Comparison of ENCODE assay signal across 16 cellular contexts in genomic region chr19:45899919-45900589, GRCh38. TPM values are rescaled to one million over a fixed set of nuclear protein-coding genes. Genes with fewer than 3 reads are reported as not detected.
DNase-seq lines count a peak whose midpoint lies in the region; TF ChIP-seq lines count a peak whose summit lies in the region.
"Had no signal": no experiment of that assay in that cellular context is flagged by ENCODE, and none has a peak within 500 bp of the region (broad histone marks: within the 10 kb centered on the region; RNA-seq: fewer than 3 reads in every experiment).

No MANE protein-coding gene starts in this region.

- H3K27ac ChIP-seq in PC-9 (no peak overlapping the region), parathyroid adenoma (no peak overlapping the region)
- H3K27ac ChIP-seq: breast epithelium, KMS-11, SJSA1 had no signal

- H3K4me2 ChIP-seq in PC-9 (peak overlapping the region; percentile 99; the same call in 1 of the 2 replicates), parathyroid adenoma (ENCODE audit: low read length) (peak overlapping the region; percentile 90)
- H3K4me2 ChIP-seq: KMS-11 had no signal

- H3K36me3 ChIP-seq in PC-9 (ENCODE audit: low read depth) (peaks cover 16% of the 10 kb centered on the region; the same call in 1 of the 2 replicates), endocrine pancreas (ENCODE audit: control insufficient read depth, insufficient read depth, low read length) (no peaks in the 10 kb centered on the region), parathyroid adenoma (ENCODE audit: control insufficient read depth, insufficient read depth, low read length) (no peaks in the 10 kb centered on the region)
- H3K36me3 ChIP-seq: breast epithelium had no signal

- no peak for DNase-seq in activated naive CD8-positive, alpha-beta T cell treated with anti-CD3 and anti-CD28 coated beads for 36 hours
- no peak for DNase-seq in PC-9
- no peak for DNase-seq in EL
- DNase-seq in lower leg skin (ENCODE audit: low spot score in 2 of 2): no peak
- no peak for DNase-seq in NCI-H748 treated with DMSO at 0.1 percent for 48 hours (lab: John Stamatoyannopoulos, UW)
- DNase-seq: NCI-H1436, NCI-H446 had no signal

- no peaks in the 10 kb centered on the region for H3K9me3 Mint-ChIP-seq in activated naive CD8-positive, alpha-beta T cell (ENCODE audit: low read depth)
- no peaks in the 10 kb centered on the region for H3K9me3 Mint-ChIP-seq in activated naive CD8-positive, alpha-beta T cell treated with anti-CD3 and anti-CD28 coated beads for 36 hours
- H3K9me3 Mint-ChIP-seq: activated naive CD4-positive, alpha-beta T cell treated with anti-CD3 and anti-CD28 coated beads for 36 hours had no signal

- BruUV-seq in PC-9 (replicated peaks; lab: Mats Ljungman, UMichigan): no TSS peak

- peak overlapping the region; percentile 31 for H3K9ac ChIP-seq in endocrine pancreas (ENCODE audit: control insufficient read depth, insufficient read depth, low read length)
- no peak overlapping the region for H3K9ac ChIP-seq in parathyroid adenoma
- H3K9ac ChIP-seq: KMS-11 had no signal

- no peaks in the 10 kb centered on the region for H3K9me3 ChIP-seq in PC-9 (ENCODE audit: insufficient read depth, low read depth)
- H3K9me3 ChIP-seq in endocrine pancreas (ENCODE audit: control insufficient read depth, low read length): no peaks in the 10 kb centered on the region
- H3K9me3 ChIP-seq in parathyroid adenoma (ENCODE audit: control insufficient read depth, low read length): no peaks in the 10 kb centered on the region
- H3K9me3 ChIP-seq: breast epithelium, SJSA1 had no signal

- H3K4me3 ChIP-seq in PC-9 (no peak overlapping the region), endocrine pancreas (ENCODE audit: control insufficient read depth, insufficient read depth, low read length) (no peak overlapping the region), parathyroid adenoma (ENCODE audit: low read depth, low read length) (no peak overlapping the region), lower leg skin (ENCODE audit: low read depth, poor library complexity, severe bottlenecking) (no peak overlapping the region)
- H3K4me3 ChIP-seq: SJSA1 had no signal

- no peak overlapping the region for H3K27ac Mint-ChIP-seq in activated naive CD8-positive, alpha-beta T cell
- no peak overlapping the region for H3K27ac Mint-ChIP-seq in activated naive CD8-positive, alpha-beta T cell treated with anti-CD3 and anti-CD28 coated beads for 36 hours
- H3K27ac Mint-ChIP-seq: activated naive CD4-positive, alpha-beta T cell treated with anti-CD3 and anti-CD28 coated beads for 36 hours had no signal

- intact Hi-C loops in PC-9 (cut with micrococcal nuclease; ENCODE audit: unreplicated experiment): no loop called here
- intact Hi-C loops in lower leg skin (cut with DNase I; ENCODE audit: low total_unique reads): no loop called here

- peaks cover 29% of the 10 kb centered on the region for H3F3A ChIP-seq in PC-9 (ENCODE audit: insufficient read depth, low read depth)

- H3K79me2 ChIP-seq in PC-9 (ENCODE audit: low read depth) (peaks cover 17% of the 10 kb centered on the region), parathyroid adenoma (no peaks in the 10 kb centered on the region)

- CTCF ChIA-PET in PC-9 (lab: Charles Lee): interaction anchor here (0.5 kb wide), 1 partner anchor 258 kb away, joined by 9 read pairs; no protein-coding TSS in a partner anchor

- H3K4me1 Mint-ChIP-seq in activated naive CD8-positive, alpha-beta T cell (ENCODE audit: low read depth): peaks cover 18% of the 10 kb centered on the region
- peaks cover 11% of the 10 kb centered on the region for H3K4me1 Mint-ChIP-seq in activated naive CD8-positive, alpha-beta T cell treated with anti-CD3 and anti-CD28 coated beads for 36 hours

- TF ChIP-seq CTCF in PC-9 (conservative IDR thresholded peaks at IDR 0.05) (no peak), parathyroid adenoma (IDR thresholded peaks at IDR 0.05) (no peak), lower leg skin (IDR thresholded peaks at IDR 0.05) (no peak)

- no peak for TF ChIP-seq POLR2A in lower leg skin (IDR thresholded peaks at IDR 0.05)

- POLR2A ChIA-PET in PC-9 (lab: Charles Lee; ENCODE audit: unreplicated experiment): interaction anchor here (0.7 kb wide), 1 partner anchor 14 kb away, joined by 3 read pairs; no protein-coding TSS in a partner anchor

- peaks cover 17% of the 10 kb centered on the region for H3K4me1 ChIP-seq in PC-9 (replicated peaks; ENCODE audit: insufficient read depth)
- no peaks in the 10 kb centered on the region for H3K4me1 ChIP-seq in endocrine pancreas (ENCODE audit: control insufficient read depth, insufficient read depth, low read length)
- peaks cover 6% of the 10 kb centered on the region for H3K4me1 ChIP-seq in parathyroid adenoma
- H3K4me1 ChIP-seq: breast epithelium had no signal

- 92 to 94% methylated on average over 4 of the region's 4 CpGs for WGBS in lower leg skin, 2 donors

- H3K36me3 Mint-ChIP-seq in activated naive CD8-positive, alpha-beta T cell: peaks cover 8% of the 10 kb centered on the region
- H3K36me3 Mint-ChIP-seq in activated naive CD8-positive, alpha-beta T cell treated with anti-CD3 and anti-CD28 coated beads for 36 hours: peaks cover 6% of the 10 kb centered on the region

- H4K20me1 ChIP-seq in PC-9 (ENCODE audit: insufficient read depth): no peaks in the 10 kb centered on the region

- H3K4me3 Mint-ChIP-seq in activated naive CD8-positive, alpha-beta T cell: peak overlapping the region; percentile 59
- no peak overlapping the region for H3K4me3 Mint-ChIP-seq in activated naive CD8-positive, alpha-beta T cell treated with anti-CD3 and anti-CD28 coated beads for 36 hours

- H3K9me2 ChIP-seq in PC-9 (ENCODE audit: insufficient read depth): no peaks in the 10 kb centered on the region

- no peaks in the 10 kb centered on the region for H3K27me3 ChIP-seq in PC-9 (ENCODE audit: insufficient read depth, low read depth)
- no peaks in the 10 kb centered on the region for H3K27me3 ChIP-seq in endocrine pancreas (ENCODE audit: control insufficient read depth, insufficient read depth, low read length)
- H3K27me3 ChIP-seq in parathyroid adenoma (ENCODE audit: control insufficient read depth, insufficient read depth, low read length): no peaks in the 10 kb centered on the region
- H3K27me3 ChIP-seq: breast epithelium, SJSA1 had no signal

- H3K27me3 Mint-ChIP-seq in activated naive CD8-positive, alpha-beta T cell: no peaks in the 10 kb centered on the region
- no peaks in the 10 kb centered on the region for H3K27me3 Mint-ChIP-seq in activated naive CD8-positive, alpha-beta T cell treated with anti-CD3 and anti-CD28 coated beads for 36 hours

- H2AFZ ChIP-seq in PC-9: no peak overlapping the region
- H2AFZ ChIP-seq in parathyroid adenoma: no peak overlapping the region

RNA-seq across cellular contexts. Expression of gene MYPOP, which starts 2.4 kb away (rescaled TPM):
- total RNA-seq in activated naive CD8-positive, alpha-beta T cell treated with anti-CD3 and anti-CD28 coated beads for 36 hours: 1 to 10 TPM; 3.9 TPM
- 13.6 TPM in 2 replicates for total RNA-seq in PC-9 (2021)
- 1 to 10 TPM; 2.0 to 8.0 (median 7.2) TPM for total RNA-seq in lower leg skin

RNA-seq across cellular contexts. Expression of gene IRF2BP1, which starts 14.1 kb away (rescaled TPM):
- 10 to 100 TPM; 18.5 to 19.5 TPM for total RNA-seq in activated naive CD8-positive, alpha-beta T cell treated with anti-CD3 and anti-CD28 coated beads for 36 hours
- total RNA-seq in PC-9 (2021) (24.7 and 29.8 TPM in 2 replicates), lower leg skin (10 to 100 TPM; 38.9 to 44.0 (median 42.8) TPM)

RNA-seq across cellular contexts. Expression of gene NANOS2, which starts 14.5 kb away (rescaled TPM):
- not detected for total RNA-seq in activated naive CD8-positive, alpha-beta T cell treated with anti-CD3 and anti-CD28 coated beads for 36 hours
- total RNA-seq in PC-9 (2021) (not detected in 2 replicates), lower leg skin (not detected)
- total RNA-seq: activated CD8-positive, alpha-beta memory T cell treated with anti-CD3 and anti-CD28 coated beads for 36 hours; activated naive CD4-positive, alpha-beta T cell treated with anti-CD3 and anti-CD28 coated beads for 36 hours; breast epithelium; SJSA1; subcutaneous adipose tissue had no signal

RNA-seq across cellular contexts. Expression of gene FOXA3, which starts 35.9 kb away (rescaled TPM):
- total RNA-seq in activated naive CD8-positive, alpha-beta T cell treated with anti-CD3 and anti-CD28 coated beads for 36 hours: under 1 TPM; 0.28 to 0.39 TPM
- total RNA-seq in PC-9 (2021): not detected in 2 replicates
- under 1 TPM in 1 of 4 donors, not detected in 3; 0.12 TPM for total RNA-seq in lower leg skin
- total RNA-seq: SJSA1, subcutaneous adipose tissue had no signal

RNA-seq across cellular contexts. Expression of gene SYMPK, which starts 37.1 kb away (rescaled TPM):
- 100 to 1,000 TPM; 104 to 109 TPM for total RNA-seq in activated naive CD8-positive, alpha-beta T cell treated with anti-CD3 and anti-CD28 coated beads for 36 hours
- total RNA-seq in PC-9 (2021) (85.5 and 121 TPM in 2 replicates), lower leg skin (10 to 100 TPM; 30.3 to 62.8 (median 46.6) TPM)
